In genomic region chr1:226121049-226121586, GRCh38 we compare ENCODE assay signal across 8 cellular contexts. TPM values are rescaled to one million over a fixed set of nuclear protein-coding genes. Genes with fewer than 3 reads are reported as not detected.
DNase-seq lines count a peak whose midpoint lies in the region; ATAC-seq and TF ChIP-seq lines count a peak whose summit lies in the region.

No MANE protein-coding gene starts in this region.

- CTCF ChIA-PET in CD4-positive, alpha-beta memory T cell (lab: Charles Lee; ENCODE audit: partially characterized antibody): interaction anchor here (0.9 to 3.0 kb wide), 14 partner anchors 11 to 648 kb away, joined by 3 to 53 read pairs (median 4); partner anchors contain the start of genes H3-3A and SDE2

- H3K36me3 ChIP-seq in CD4-positive, alpha-beta memory T cell (ENCODE audit: insufficient read depth, low read length): no peaks in the 10 kb centered on the region
- no peaks in the 10 kb centered on the region for H3K36me3 ChIP-seq in effector memory CD4-positive, alpha-beta T cell (ENCODE audit: control insufficient read depth, insufficient read depth, low read length)

- H3K9me3 Mint-ChIP-seq in CD4-positive, alpha-beta memory T cell: no peaks in the 10 kb centered on the region
- H3K9me3 Mint-ChIP-seq in osteocyte (ENCODE audit: unreplicated experiment): no peaks in the 10 kb centered on the region

- H3K27me3 Mint-ChIP-seq in CD4-positive, alpha-beta memory T cell: no peaks in the 10 kb centered on the region
- no peaks in the 10 kb centered on the region for H3K27me3 Mint-ChIP-seq in osteocyte (ENCODE audit: unreplicated experiment)

- no peaks in the 10 kb centered on the region for H3K9me3 ChIP-seq in CD4-positive, alpha-beta memory T cell (ENCODE audit: control insufficient read depth in 1 of 2, low read length in 2 of 2)
- H3K9me3 ChIP-seq in effector memory CD4-positive, alpha-beta T cell (ENCODE audit: control insufficient read depth, low read length): no peaks in the 10 kb centered on the region

- no peak for TF ChIP-seq CTCF in NB4 (IDR thresholded peaks at IDR 0.05; ENCODE audit: low read depth, low read length)
- no peak for TF ChIP-seq CTCF in osteocyte (IDR thresholded peaks at IDR 0.05)

- H3K4me1 Mint-ChIP-seq in CD4-positive, alpha-beta memory T cell: peaks cover 18 to 35% (median 27%) of the 10 kb centered on the region in 4 donors
- peaks cover 10% of the 10 kb centered on the region for H3K4me1 Mint-ChIP-seq in osteocyte (ENCODE audit: unreplicated experiment)

- H3K4me3 Mint-ChIP-seq in CD4-positive, alpha-beta memory T cell: peak overlapping the region; percentile 79 to 88 (median 83)
- H3K4me3 Mint-ChIP-seq in osteocyte (ENCODE audit: unreplicated experiment): peak overlapping the region; percentile 71

- peak overlapping the region; percentile 68 for H3K27ac ChIP-seq in CD4-positive, alpha-beta memory T cell (ENCODE audit: low read depth, low read length)
- peak overlapping the region; percentile 83 for H3K27ac ChIP-seq in effector memory CD4-positive, alpha-beta T cell (ENCODE audit: insufficient read depth, low read length, poor library complexity, severe bottlenecking)

- DNase-seq in CD4-positive, alpha-beta memory T cell: peak in 1 of 5 donors; percentile 47
- no peak for DNase-seq in NB4 (ENCODE audit: low read depth)
- DNase-seq in effector memory CD4-positive, alpha-beta T cell: no peak
- no peak for DNase-seq in osteocyte (ENCODE audit: extremely low spot score, unreplicated experiment)
- no peak for DNase-seq in activated CD4-positive, CD25-positive, alpha-beta regulatory T cell (lab: John Stamatoyannopoulos, UW)
- no peak for DNase-seq in foreskin melanocyte
- no peak for DNase-seq in islet precursor cell

- H3K27ac Mint-ChIP-seq in CD4-positive, alpha-beta memory T cell: peak overlapping the region; percentile 31 to 92 (median 78)
- H3K27ac Mint-ChIP-seq in osteocyte (ENCODE audit: unreplicated experiment): no peak overlapping the region

- intact Hi-C loops in CD4-positive, alpha-beta memory T cell (cut with micrococcal nuclease): loop anchor here (1.0 to 5.0 kb wide), 4 partner anchors 12 to 649 kb away; partner anchors contain the start of gene SDE2

- peaks cover 0 to 4% of the 10 kb centered on the region in 2 donors for H3K36me3 Mint-ChIP-seq in CD4-positive, alpha-beta memory T cell
- no peaks in the 10 kb centered on the region for H3K36me3 Mint-ChIP-seq in osteocyte (ENCODE audit: unreplicated experiment)

- H3K27me3 ChIP-seq in CD4-positive, alpha-beta memory T cell (ENCODE audit: insufficient read depth, low read length): no peaks in the 10 kb centered on the region
- H3K27me3 ChIP-seq in effector memory CD4-positive, alpha-beta T cell (replicated peaks; ENCODE audit: control insufficient read depth, insufficient read depth, low read length, poor library complexity, severe bottlenecking): no peaks in the 10 kb centered on the region

- ATAC-seq in GM18517 (IDR thresholded peaks at IDR 0.05; ENCODE audit: unreplicated experiment): no peak

- H3K4me1 ChIP-seq in CD4-positive, alpha-beta memory T cell (ENCODE audit: insufficient read depth, low read length): peaks cover 29% of the 10 kb centered on the region
- H3K4me1 ChIP-seq in effector memory CD4-positive, alpha-beta T cell (ENCODE audit: control insufficient read depth, insufficient read depth, low read length, poor library complexity, severe bottlenecking): peaks cover 7% of the 10 kb centered on the region

- no peak for TF ChIP-seq POLR2A in NB4 (IDR thresholded peaks at IDR 0.05; ENCODE audit: extremely low read depth, insufficient read length)

- POLR2A ChIA-PET in CD4-positive, alpha-beta memory T cell (lab: Charles Lee; ENCODE audit: partially characterized antibody): interaction anchor here (0.7 to 8.2 kb wide), 8 partner anchors 11 to 130 kb away, joined by 3 to 63 read pairs (median 6); partner anchors contain the start of genes H3-3A and SDE2

- peak overlapping the region in 1 of 2 donors; percentile 58 for H3K4me3 ChIP-seq in CD4-positive, alpha-beta memory T cell (ENCODE audit: low read length in 2 of 2)
- peak overlapping the region; percentile 42 for H3K4me3 ChIP-seq in NB4 (ENCODE audit: low read depth, low read length)
- H3K4me3 ChIP-seq in effector memory CD4-positive, alpha-beta T cell (ENCODE audit: insufficient read depth, low read depth, low read length, poor library complexity, severe bottlenecking): peak overlapping the region; percentile 57

RNA-seq across cellular contexts. Expression of gene H3-3A, which starts 58.6 kb away (rescaled TPM):
- 100 to 1,000 TPM; 391 to 397 TPM for total RNA-seq in CD4-positive, alpha-beta memory T cell
- polyA plus RNA-seq in CD4-positive, alpha-beta memory T cell: 100 to 1,000 TPM; 639 to 695 TPM
- 505 and 524 TPM in 2 replicates for total RNA-seq in osteocyte
